ENCODE assay signal across 22 cellular contexts in genomic region chr12:50627491-50627890, GRCh38.
"Had no signal": no experiment of that assay in that cellular context is flagged by ENCODE, and none has a peak within 500 bp of the region (broad histone marks: within the 10 kb centered on the region; RNA-seq: fewer than 3 reads in every experiment).

No MANE protein-coding gene starts in this region.

- H3K4me1 ChIP-seq: body of pancreas had no signal

- DNase-seq: activated CD4-positive, alpha-beta memory T cell treated with anti-CD3 and anti-CD28 coated beads, Interleukin-2, amount 10 ng/mL, durations not matched to agents 7 days and 5 days; activated CD8-positive, alpha-beta memory T cell treated with anti-CD3 and anti-CD28 coated beads, Interleukin-2, amount 50 U/mL, for 48 hours; activated naive CD4-positive, alpha-beta T cell treated with Interleukin-2 at 50 U/mL for 16 hours; amniotic stem cell; body of pancreas; cortex of kidney; effector memory CD8-positive, alpha-beta T cell; glutamatergic neuron; immature natural killer cell; left cardiac atrium; midbrain; naive B cell; right cardiac atrium; stimulated activated CD4-positive, alpha-beta T cell treated with anti-CD3 and anti-CD28 coated beads, Interleukin-2, amount 100 ng/mL, for 24 hours; stimulated activated naive B cell treated with anti-CD40 and anti-IgM and Interleukin-4, amounts not matched to agents 10 μg/mL and 1 μg/mL and 100 μg/mL, for 72 hours; T-helper 2 cell had no signal

- ATAC-seq: body of pancreas; effector memory CD8-positive, alpha-beta T cell; left cardiac atrium; right cardiac atrium; stimulated activated naive B cell treated with anti-CD40 and anti-IgM and Interleukin-4, amounts not matched to agents 10 μg/mL and 1 μg/mL and 100 μg/mL, for 72 hours had no signal

- H3K27me3 ChIP-seq: body of pancreas, neutrophil, tibial nerve, vagina had no signal

- H3K27ac ChIP-seq: body of pancreas, neutrophil, vagina had no signal

- H3K4me3 Mint-ChIP-seq: activated CD4-positive, alpha-beta memory T cell treated with anti-CD3 and anti-CD28 coated beads, Interleukin-2, amount 10 ng/mL, durations not matched to agents 7 days and 5 days; central memory CD8-positive, alpha-beta T cell; effector memory CD8-positive, alpha-beta T cell; immature natural killer cell; naive B cell; stimulated activated naive B cell treated with anti-CD40 and anti-IgM and Interleukin-4, amounts not matched to agents 10 μg/mL and 1 μg/mL and 100 μg/mL, for 72 hours had no signal

- H3K9me3 ChIP-seq: body of pancreas, neutrophil, tibial nerve, vagina had no signal

- H3K27me3 Mint-ChIP-seq: activated CD4-positive, alpha-beta memory T cell treated with anti-CD3 and anti-CD28 coated beads, Interleukin-2, amount 10 ng/mL, durations not matched to agents 7 days and 5 days; central memory CD8-positive, alpha-beta T cell; effector memory CD8-positive, alpha-beta T cell; naive B cell; stimulated activated naive B cell treated with anti-CD40 and anti-IgM and Interleukin-4, amounts not matched to agents 10 μg/mL and 1 μg/mL and 100 μg/mL, for 72 hours had no signal

- H3K4me3 ChIP-seq: body of pancreas, lung, tibial nerve, vagina had no signal

- FAIRE-seq: TTC549 had no signal

- H3K9me3 Mint-ChIP-seq: activated CD4-positive, alpha-beta memory T cell treated with anti-CD3 and anti-CD28 coated beads, Interleukin-2, amount 10 ng/mL, durations not matched to agents 7 days and 5 days; central memory CD8-positive, alpha-beta T cell; effector memory CD8-positive, alpha-beta T cell; immature natural killer cell; stimulated activated naive B cell treated with anti-CD40 and anti-IgM and Interleukin-4, amounts not matched to agents 10 μg/mL and 1 μg/mL and 100 μg/mL, for 72 hours had no signal

- H3K27ac Mint-ChIP-seq: activated CD4-positive, alpha-beta memory T cell treated with anti-CD3 and anti-CD28 coated beads, Interleukin-2, amount 10 ng/mL, durations not matched to agents 7 days and 5 days; effector memory CD8-positive, alpha-beta T cell; immature natural killer cell; stimulated activated naive B cell treated with anti-CD40 and anti-IgM and Interleukin-4, amounts not matched to agents 10 μg/mL and 1 μg/mL and 100 μg/mL, for 72 hours had no signal
